13 cellular contexts compared by ENCODE assay signal in the genomic region with DNA sequence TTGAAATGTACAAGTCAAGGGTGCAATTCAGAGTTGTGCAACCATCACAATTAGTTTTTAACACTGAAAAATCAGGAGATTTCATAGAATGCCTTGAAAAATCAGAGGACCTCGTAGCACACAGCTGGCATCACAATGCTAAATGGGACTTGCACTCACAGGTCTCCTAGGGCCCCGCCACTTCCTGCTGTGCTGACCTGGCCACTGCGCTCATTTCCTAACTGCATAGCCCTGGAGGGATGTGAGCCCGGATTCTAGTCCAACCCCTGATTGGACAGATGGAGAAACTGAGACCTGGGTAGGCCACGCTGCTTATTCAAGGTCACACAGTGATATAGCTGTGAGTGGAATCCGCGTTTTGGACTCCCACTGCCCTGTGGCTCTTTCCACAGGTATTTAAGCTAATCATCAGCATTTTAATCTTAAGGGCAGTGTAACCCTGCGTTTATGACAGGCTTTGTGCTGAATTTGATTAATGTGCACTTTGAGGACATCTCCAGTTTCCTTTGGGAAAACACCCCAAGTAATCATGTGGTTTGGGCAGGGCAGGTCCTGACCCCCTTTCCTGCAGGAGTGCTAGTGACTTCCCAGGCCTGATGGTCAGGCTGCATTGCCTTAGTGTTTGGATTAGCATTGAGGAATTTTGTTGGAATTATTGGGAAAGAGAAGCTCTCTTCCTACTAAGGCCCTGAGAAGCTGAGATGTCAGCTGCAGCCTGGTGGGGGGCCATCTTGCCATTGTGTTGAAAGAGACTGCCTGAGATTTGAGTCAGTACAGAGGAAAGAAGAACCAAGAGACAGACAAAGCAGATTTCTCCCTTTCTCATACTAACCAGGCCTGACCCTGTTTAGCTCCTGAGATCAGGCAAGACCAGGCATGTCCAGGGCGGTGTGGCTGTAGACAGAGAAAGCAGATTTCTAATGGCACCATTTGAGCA. TPM values are rescaled to one million over a fixed set of nuclear protein-coding genes. Genes with fewer than 3 reads are reported as not detected.
DNase-seq lines count a peak whose midpoint lies in the region; ATAC-seq lines count a peak whose summit lies in the region.
"Had no signal": no experiment of that assay in that cellular context is flagged by ENCODE, and none has a peak within 500 bp of the region (broad histone marks: within the 10 kb centered on the region; RNA-seq: fewer than 3 reads in every experiment).

No MANE protein-coding gene starts in this region.

- peak; percentile 66 for ATAC-seq in GM19351 (IDR thresholded peaks at IDR 0.05; ENCODE audit: unreplicated experiment)
- no peak for ATAC-seq in HG02938 (IDR thresholded peaks at IDR 0.05; ENCODE audit: unreplicated experiment)
- ATAC-seq in HG02885 (IDR thresholded peaks at IDR 0.05; ENCODE audit: poor library complexity, unreplicated experiment): no peak
- ATAC-seq in GM21423 (IDR thresholded peaks at IDR 0.05; ENCODE audit: unreplicated experiment): no peak
- ATAC-seq: gastroesophageal sphincter, natural killer cell, upper lobe of right lung had no signal

- DNase-seq in AG08396 (ENCODE audit: low spot score): peak; percentile 35
- peak; percentile 94 for DNase-seq in NCI-H69 (lab: John Stamatoyannopoulos, UW)
- DNase-seq in fibroblast of peridontal ligament (ENCODE audit: extremely low read depth): peak; percentile 57
- DNase-seq in mesenteric fat pad (ENCODE audit: low spot score): no peak
- DNase-seq: anterior cingulate cortex; CD8-positive, alpha-beta memory T cell; natural killer cell; upper lobe of right lung had no signal

RNA-seq across cellular contexts. Expression of a gene that starts 36.2 kb away (rescaled TPM):
- 15.5 TPM for total RNA-seq in mesenteric fat pad
- total RNA-seq: natural killer cell had no signal

RNA-seq across cellular contexts. Expression of a gene that starts 57.0 kb away (rescaled TPM):
- total RNA-seq in mesenteric fat pad: not detected
- total RNA-seq: gastroesophageal sphincter, natural killer cell, upper lobe of right lung had no signal
